In the genomic region with DNA sequence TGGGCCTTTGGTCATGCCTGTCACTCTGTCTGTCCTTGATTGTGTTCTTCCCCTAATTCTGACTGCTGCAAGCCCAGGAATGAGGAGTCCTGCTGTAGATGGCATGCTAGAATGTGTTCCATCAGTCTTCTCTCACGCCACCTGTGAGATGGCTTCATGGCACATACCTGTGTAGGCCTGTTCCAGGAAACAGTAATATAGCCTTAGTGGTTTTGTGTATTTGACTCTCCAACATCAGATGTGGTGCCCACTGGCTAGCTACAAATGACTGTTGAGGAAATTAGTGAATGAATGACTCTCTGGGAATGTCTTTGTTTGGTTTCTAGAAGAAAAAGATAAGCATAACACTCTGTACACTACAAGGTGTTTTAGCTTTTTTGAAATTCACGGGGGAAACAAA, we compare ENCODE assay signal across 21 cellular contexts.
"Had no signal": no experiment of that assay in that cellular context is flagged by ENCODE, and none has a peak within 500 bp of the region (broad histone marks: within the 10 kb centered on the region; RNA-seq: fewer than 3 reads in every experiment).

No MANE protein-coding gene starts in this region.

- DNase-seq: activated CD4-positive, alpha-beta memory T cell treated with anti-CD3 and anti-CD28 coated beads, Interleukin-2, amount 10 ng/mL, durations not matched to agents 7 days and 5 days; activated CD4-positive, alpha-beta T cell treated with anti-CD3 and anti-CD28 coated beads for 4 hours; activated naive CD4-positive, alpha-beta T cell treated with anti-CD3 and anti-CD28 coated beads, Interleukin-2, amount 10 ng/mL, durations not matched to agents 7 days and 5 days; adrenal gland; effector memory CD4-positive, alpha-beta T cell; gastrocnemius medialis; head of caudate nucleus; hypothalamus; left cardiac atrium; posterior cingulate gyrus; sigmoid colon; stimulated activated CD4-positive, alpha-beta T cell treated with anti-CD3 and anti-CD28 coated beads, Interleukin-15, amount 100 ng/mL, for 24 hours; stimulated activated naive B cell treated with anti-CD40 and anti-IgM and Interleukin-4, amounts not matched to agents 10 μg/mL and 1 μg/mL and 100 μg/mL, for 72 hours; T-cell had no signal

- H3K4me1 ChIP-seq: adrenal gland, esophagus muscularis mucosa, sigmoid colon, vagina had no signal

- H3K27me3 Mint-ChIP-seq: activated CD4-positive, alpha-beta memory T cell treated with anti-CD3 and anti-CD28 coated beads, Interleukin-2, amount 10 ng/mL, durations not matched to agents 7 days and 5 days; activated naive CD4-positive, alpha-beta T cell treated with anti-CD3 and anti-CD28 coated beads, Interleukin-2, amount 10 ng/mL, durations not matched to agents 7 days and 5 days; central memory CD8-positive, alpha-beta T cell; stimulated activated naive B cell treated with anti-CD40 and anti-IgM and Interleukin-4, amounts not matched to agents 10 μg/mL and 1 μg/mL and 100 μg/mL, for 72 hours; T-cell; type B pancreatic cell had no signal

- H3K4me3 Mint-ChIP-seq: activated CD4-positive, alpha-beta memory T cell treated with anti-CD3 and anti-CD28 coated beads, Interleukin-2, amount 10 ng/mL, durations not matched to agents 7 days and 5 days; activated naive CD4-positive, alpha-beta T cell treated with anti-CD3 and anti-CD28 coated beads, Interleukin-2, amount 10 ng/mL, durations not matched to agents 7 days and 5 days; central memory CD8-positive, alpha-beta T cell; neural crest cell; stimulated activated naive B cell treated with anti-CD40 and anti-IgM and Interleukin-4, amounts not matched to agents 10 μg/mL and 1 μg/mL and 100 μg/mL, for 72 hours; T-cell; type B pancreatic cell had no signal

- ATAC-seq: gastrocnemius medialis; left cardiac atrium; stimulated activated naive B cell treated with anti-CD40 and anti-IgM and Interleukin-4, amounts not matched to agents 10 μg/mL and 1 μg/mL and 100 μg/mL, for 72 hours; T-cell had no signal

- H3K27me3 ChIP-seq: adrenal gland, esophagus muscularis mucosa, gastrocnemius medialis, sigmoid colon, vagina had no signal

- H3K4me3 ChIP-seq: adrenal gland, esophagus muscularis mucosa, gastrocnemius medialis, sigmoid colon, smooth muscle cell, thoracic aorta, vagina had no signal

- H3K9me3 ChIP-seq: adrenal gland, esophagus muscularis mucosa, gastrocnemius medialis, sigmoid colon, thoracic aorta, vagina had no signal

- H3K36me3 ChIP-seq: gastrocnemius medialis, thoracic aorta had no signal

- H3K27ac Mint-ChIP-seq: activated CD4-positive, alpha-beta memory T cell treated with anti-CD3 and anti-CD28 coated beads, Interleukin-2, amount 10 ng/mL, durations not matched to agents 7 days and 5 days; activated naive CD4-positive, alpha-beta T cell treated with anti-CD3 and anti-CD28 coated beads, Interleukin-2, amount 10 ng/mL, durations not matched to agents 7 days and 5 days; stimulated activated naive B cell treated with anti-CD40 and anti-IgM and Interleukin-4, amounts not matched to agents 10 μg/mL and 1 μg/mL and 100 μg/mL, for 72 hours; T-cell; type B pancreatic cell had no signal

- H3K9me3 Mint-ChIP-seq: central memory CD8-positive, alpha-beta T cell; T-cell; type B pancreatic cell had no signal

- H3K27ac ChIP-seq: adrenal gland, esophagus muscularis mucosa, gastrocnemius medialis, sigmoid colon, thoracic aorta, vagina had no signal
